1 cellular context compared by ENCODE assay signal in the genomic region with DNA sequence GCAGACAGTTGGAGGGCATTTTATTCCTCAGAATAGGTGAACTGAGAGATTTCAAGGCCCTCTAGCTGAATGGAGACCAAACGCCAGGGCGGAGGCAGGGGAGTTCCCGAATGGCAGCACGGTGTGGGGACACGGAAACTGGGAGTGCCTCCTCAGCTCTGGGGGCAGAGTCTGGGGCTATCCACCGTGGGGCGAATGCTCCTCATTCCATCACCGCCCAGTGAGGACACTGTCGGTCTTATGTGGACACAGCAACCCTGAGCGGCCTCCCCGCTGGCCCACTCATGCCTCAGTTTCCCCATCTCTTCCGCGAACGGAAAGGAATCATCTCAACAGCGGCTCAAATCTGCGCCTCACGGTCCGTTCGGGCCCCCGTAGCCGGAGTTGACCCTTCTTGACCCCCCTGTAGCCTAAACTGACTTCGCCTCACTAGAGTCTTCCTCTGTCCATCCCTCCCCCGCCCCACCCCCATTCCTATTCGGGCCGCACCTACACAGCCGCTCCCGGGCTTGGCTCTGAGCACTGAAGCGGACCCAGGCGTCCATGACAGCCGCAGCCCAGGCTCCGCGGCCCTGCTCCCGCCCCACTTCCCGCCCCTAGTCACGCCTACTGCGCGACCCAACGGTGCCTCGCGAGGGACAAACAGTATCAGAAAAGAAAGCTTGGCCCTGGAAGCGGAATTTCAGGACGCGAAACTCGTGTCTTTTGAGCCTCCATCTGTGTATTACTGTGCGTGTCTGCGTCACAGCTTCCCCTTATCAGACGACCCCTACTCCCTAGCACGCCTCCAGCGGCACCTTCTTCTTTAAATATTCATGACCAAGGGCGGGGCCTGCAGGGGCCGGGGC.
A peak's percentile ranks its signal among the peaks of the same experiment; 100 is the strongest.
TF ChIP-seq lines count a peak whose summit lies in the region.

Gene PEX11B, minus strand, starts transcription at position 574 of the 848 bp plus-strand sequence. Its CDS starts 29 bp downstream, at position 545.

TF ChIP-seq in HCT116, 20 proteins besides CTCF, POLR2A, EP300 and RAD21 (continued from another document):
- TF ChIP-seq YY1 (IDR thresholded peaks at IDR 0.05; ENCODE audit: extremely low read depth, insufficient replicate concordance, low read depth, low read length) = peak; percentile 88
- TF ChIP-seq, protein P1, sequence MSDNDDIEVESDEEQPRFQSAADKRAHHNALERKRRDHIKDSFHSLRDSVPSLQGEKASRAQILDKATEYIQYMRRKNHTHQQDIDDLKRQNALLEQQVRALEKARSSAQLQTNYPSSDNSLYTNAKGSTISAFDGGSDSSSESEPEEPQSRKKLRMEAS (IDR thresholded peaks at IDR 0.05) = peak; percentile 75
- TF ChIP-seq TCF7L2 (IDR thresholded peaks at IDR 0.05; ENCODE audit: borderline replicate concordance, extremely low read depth, insufficient read depth, insufficient read length) = peak; percentile 60
- TF ChIP-seq ATF3 (IDR thresholded peaks at IDR 0.05) = no peak
- peak; percentile 87 for TF ChIP-seq ZBTB33 (IDR thresholded peaks at IDR 0.05; ENCODE audit: extremely low read depth, insufficient replicate concordance, low read length)
- no peak for TF ChIP-seq FOSL1 (IDR thresholded peaks at IDR 0.05; ENCODE audit: low read depth)
TF ChIP-seq in HCT116: peak in this region for 9.
